ENCODE assay signal across 8 cellular contexts in the genomic region with DNA sequence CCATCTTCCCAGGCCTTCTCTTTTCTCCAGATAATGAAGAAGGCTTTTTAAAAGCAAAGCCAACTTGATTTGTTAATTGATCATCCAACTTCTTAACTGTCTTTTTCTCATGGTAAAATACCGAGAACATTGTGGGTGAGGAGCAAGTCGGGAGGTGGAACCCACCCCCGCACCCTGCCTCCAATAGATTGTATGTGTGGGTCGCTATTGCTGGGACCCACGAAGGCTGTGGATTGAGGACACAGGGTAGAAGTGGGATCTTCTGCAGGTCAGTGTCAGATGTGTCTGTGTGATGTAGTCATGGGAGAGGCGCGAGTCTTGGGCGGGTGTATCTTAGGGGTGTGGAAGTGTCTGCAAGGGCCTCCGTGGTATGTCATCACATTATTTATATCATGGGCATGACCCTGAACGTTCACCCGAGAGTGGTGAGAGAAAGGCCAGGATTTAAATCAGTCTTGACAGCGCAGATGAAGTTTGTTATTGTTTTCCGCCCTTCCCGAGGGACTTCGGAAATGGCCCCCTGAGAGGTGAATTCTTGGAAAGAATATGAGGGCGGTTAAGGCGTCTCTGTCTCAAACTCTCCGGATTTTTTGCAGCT. TPM values are rescaled to one million over a fixed set of nuclear protein-coding genes. Genes with fewer than 3 reads are reported as not detected.
DNase-seq lines count a peak whose midpoint lies in the region; ATAC-seq, FAIRE-seq and TF ChIP-seq lines count a peak whose summit lies in the region.

No MANE protein-coding gene starts in this region.

- peak overlapping the region; percentile 100 for H3K4me2 ChIP-seq in astrocyte (ENCODE audit: low read length)

- H2AFZ ChIP-seq in astrocyte (ENCODE audit: low read depth, low read length), result peak overlapping the region; percentile 89

- no peaks in the 10 kb centered on the region for H3K9me3 Mint-ChIP-seq in astrocyte (ENCODE audit: unreplicated experiment)

- H4K20me1 ChIP-seq in astrocyte (ENCODE audit: insufficient read depth, low read length), result peaks cover 5% of the 10 kb centered on the region

- H3K27me3 Mint-ChIP-seq in astrocyte (ENCODE audit: low read depth, unreplicated experiment), result no peaks in the 10 kb centered on the region

- H3K9ac ChIP-seq in NT2/D1 (ENCODE audit: insufficient read length, low read depth), result peak overlapping the region; percentile 85
- H3K9ac ChIP-seq in astrocyte (ENCODE audit: low read length), result peak overlapping the region; percentile 82
- peak overlapping the region; percentile 81; the same call in 1 of the 2 replicates for H3K9ac ChIP-seq in iPS-20b (ENCODE audit: low read depth, low read length)

- H3K27ac Mint-ChIP-seq in astrocyte (ENCODE audit: unreplicated experiment), result peak overlapping the region; percentile 78

- H3K27ac ChIP-seq in astrocyte (ENCODE audit: low read depth, low read length) (peak overlapping the region; percentile 48), iPS-20b (ENCODE audit: low read length) (no peak overlapping the region)

- no peaks in the 10 kb centered on the region for H3K9me3 ChIP-seq in NT2/D1 (ENCODE audit: insufficient read depth, low read length)
- no peaks in the 10 kb centered on the region for H3K9me3 ChIP-seq in astrocyte (ENCODE audit: insufficient read depth, low read depth, low read length)
- H3K9me3 ChIP-seq in iPS-20b (ENCODE audit: insufficient read depth, low read depth, low read length), result no peaks in the 10 kb centered on the region

- peak overlapping the region; percentile 79 for H3K4me3 Mint-ChIP-seq in astrocyte (ENCODE audit: unreplicated experiment)

- H3K36me3 ChIP-seq in NT2/D1 (ENCODE audit: insufficient read depth, insufficient read length, low read length) (no peaks in the 10 kb centered on the region), astrocyte (ENCODE audit: insufficient read depth, low read length) (no peaks in the 10 kb centered on the region), iPS-20b (ENCODE audit: insufficient read depth, low read depth, low read length) (no peaks in the 10 kb centered on the region)

- TF ChIP-seq CTCF in astrocyte (IDR thresholded peaks at IDR 0.05; ENCODE audit: insufficient read depth, low read depth, low read length), result no peak

- H3K27me3 ChIP-seq in NT2/D1 (ENCODE audit: insufficient read depth, insufficient read length), result peaks cover 35% of the 10 kb centered on the region
- H3K27me3 ChIP-seq in astrocyte (ENCODE audit: insufficient read depth, low read length), result no peaks in the 10 kb centered on the region
- H3K27me3 ChIP-seq in iPS-20b (ENCODE audit: insufficient read depth, low read length), result peaks cover 32% of the 10 kb centered on the region

- DNase-seq in AG08395 (ENCODE audit: low spot score) (peak; percentile 58), NT2/D1 (ENCODE audit: low read depth, low spot score) (no peak), astrocyte (ENCODE audit: low read depth) (peak; percentile 14), epidermal melanocyte (ENCODE audit: insufficient read length, low spot score) (no peak)
- peak; percentile 6 for DNase-seq in stimulated activated CD4-positive, alpha-beta T cell treated with anti-CD3 and anti-CD28 coated beads, Interleukin-4, amount 100 ng/mL, for 1 hour
- DNase-seq in NK-92 treated with Interleukin-12 subunit alpha and Interleukin-12 subunit beta, amount 100 ng/mL, for 24 hours (lab: John Stamatoyannopoulos, UW), result no peak

- H3K79me2 ChIP-seq in astrocyte (ENCODE audit: insufficient read depth, low read length), result no peaks in the 10 kb centered on the region

- H3K4me1 Mint-ChIP-seq in astrocyte (ENCODE audit: low read depth, unreplicated experiment), result peaks cover 5% of the 10 kb centered on the region

- peak; percentile 5 for ATAC-seq in GM21390 (IDR thresholded peaks at IDR 0.05; ENCODE audit: unreplicated experiment)

- FAIRE-seq in astrocyte (lab: Jason Lieb, UNC), result no peak

- H3K4me3 ChIP-seq in NT2/D1 (ENCODE audit: insufficient read length, low read depth), result peak overlapping the region; percentile 69
- peak overlapping the region; percentile 84 for H3K4me3 ChIP-seq in astrocyte (ENCODE audit: insufficient read depth, low read depth, low read length)
- H3K4me3 ChIP-seq in iPS-20b (ENCODE audit: low read length), result peak overlapping the region; percentile 90

- H3K36me3 Mint-ChIP-seq in astrocyte (ENCODE audit: low read depth, unreplicated experiment), result no peaks in the 10 kb centered on the region

- H3K4me1 ChIP-seq in NT2/D1 (ENCODE audit: insufficient read depth, insufficient read length) (no peaks in the 10 kb centered on the region), astrocyte (ENCODE audit: insufficient read depth, low read length) (peaks cover 10% of the 10 kb centered on the region), iPS-20b (ENCODE audit: insufficient read depth, low read length) (peaks cover 4% of the 10 kb centered on the region; the same call in 1 of the 2 replicates)

RNA-seq across cellular contexts. Expression of a gene that starts 0.5 kb away (rescaled TPM):
- 1.2 and 1.5 TPM in 2 replicates for total RNA-seq in astrocyte

RNA-seq across cellular contexts. Expression of a gene that starts 58.7 kb away (rescaled TPM):
- total RNA-seq in astrocyte, result 25.6 and 30.6 TPM in 2 replicates

Comparison
In these comparisons a context has a peak if more than half of its experiments do, and no peak if none do; other contexts are left out.
1. DNase-seq: peak in AG08395 (single experiment), astrocyte (single experiment) and stimulated activated CD4-positive, alpha-beta T cell treated with anti-CD3 and anti-CD28 coated beads, Interleukin-4, amount 100 ng/mL, for 1 hour (single experiment); none in NT2/D1 (single experiment), NK-92 treated with Interleukin-12 subunit alpha and Interleukin-12 subunit beta, amount 100 ng/mL, for 24 hours (single experiment) and epidermal melanocyte (single experiment).
2. Peak in every context shown above with its lines, with median percentiles within 50 percentile points of each other: H3K4me3 ChIP-seq and H3K9ac ChIP-seq.